In genomic region chr11:119148855-119149370, GRCh38 we compare ENCODE assay signal across 8 cellular contexts. TPM values are rescaled to one million over a fixed set of nuclear protein-coding genes. Genes with fewer than 3 reads are reported as not detected.
DNase-seq lines count a peak whose midpoint lies in the region; ATAC-seq and TF ChIP-seq lines count a peak whose summit lies in the region.

ABCG4 (plus strand) TSS chr11:119149052; CDS start chr11:119149966, 914 bp downstream.

- CTCF ChIA-PET in activated CD4-positive, alpha-beta T cell treated with anti-CD3 and anti-CD28 coated beads for 36 hours (lab: Charles Lee), result interaction anchor here (0.6 to 1.1 kb wide), 3 partner anchors 10 to 791 kb away, joined by 3 to 5 read pairs (median 4); no protein-coding TSS in a partner anchor
- CTCF ChIA-PET in naive thymus-derived CD4-positive, alpha-beta T cell (lab: Charles Lee), result no interaction called here

- DNase-seq in activated CD4-positive, alpha-beta T cell treated with anti-CD3 and anti-CD28 coated beads for 36 hours, result peak; percentile 45
- no peak for DNase-seq in activated CD4-positive, alpha-beta T cell treated with anti-CD3 and anti-CD28 coated beads for 1 hour
- DNase-seq in WERI-Rb-1 (peak; percentile 36), endothelial cell (ENCODE audit: low spot score) (peak; percentile 30), NCI-H187 (lab: John Stamatoyannopoulos, UW) (no peak), dedifferentiated amniotic fluid mesenchymal stem cell (ENCODE audit: extremely low spot score) (no peak)
- DNase-seq in naive thymus-derived CD4-positive, alpha-beta T cell, result peak in 5 of 9 donors; percentile 16 to 52 (median 25)

- intact Hi-C loops in activated CD4-positive, alpha-beta T cell treated with anti-CD3 and anti-CD28 coated beads for 36 hours (cut with DNase I, micrococcal nuclease), result loop anchor here in 1 of 2 experiments (1.0 kb wide), 1 partner anchor 28 kb away; the partner anchor contains the start of gene HINFP
- intact Hi-C loops in naive thymus-derived CD4-positive, alpha-beta T cell (cut with micrococcal nuclease), result loop anchor here (1.0 to 5.0 kb wide), 7 partner anchors 20 to 54 kb away; partner anchors contain the start of genes C2CD2L (in 1 of the 2), HINFP (in 1 of the 2) and NLRX1 (in 1 of the 2)

- no peaks in the 10 kb centered on the region for H3K9me3 ChIP-seq in WERI-Rb-1 (ENCODE audit: severe bottlenecking)
- H3K9me3 ChIP-seq in naive thymus-derived CD4-positive, alpha-beta T cell (ENCODE audit: control insufficient read depth in 2 of 3, low read length in 3 of 3), result no peaks in the 10 kb centered on the region

- peak within 1 kb of the TSS; percentile 77 for H3K27ac ChIP-seq in WERI-Rb-1
- H3K27ac ChIP-seq in naive thymus-derived CD4-positive, alpha-beta T cell (ENCODE audit: low read depth, low read length), result no peak within 1 kb of the TSS

- H3K27me3 ChIP-seq in WERI-Rb-1 (ENCODE audit: insufficient read depth, low read depth, severe bottlenecking), result no peaks in the 10 kb centered on the region
- H3K27me3 ChIP-seq in naive thymus-derived CD4-positive, alpha-beta T cell (ENCODE audit: control insufficient read depth in 2 of 2, insufficient read depth in 2 of 2, low read length in 2 of 2), result no peaks in the 10 kb centered on the region

- POLR2A ChIA-PET in activated CD4-positive, alpha-beta T cell treated with anti-CD3 and anti-CD28 coated beads for 36 hours (lab: Charles Lee), result interaction anchor here (0.6 kb wide), 1 partner anchor 48 kb away, joined by 3 read pairs; no protein-coding TSS in a partner anchor
- POLR2A ChIA-PET in naive thymus-derived CD4-positive, alpha-beta T cell (lab: Charles Lee), result interaction anchor here (0.7 to 1.5 kb wide), 5 partner anchors 20 to 55 kb away, joined by 3 to 5 read pairs (median 3); partner anchors contain the start of gene DPAGT1

- H3K4me1 ChIP-seq in naive thymus-derived CD4-positive, alpha-beta T cell (ENCODE audit: control insufficient read depth in 2 of 2, insufficient read depth in 2 of 2, low read length in 2 of 2), result peaks cover 0 to 11% of the 10 kb centered on the region in 2 donors

- H3K36me3 ChIP-seq in WERI-Rb-1, result peaks cover 10% of the 10 kb centered on the region
- H3K36me3 ChIP-seq in naive thymus-derived CD4-positive, alpha-beta T cell (ENCODE audit: control insufficient read depth in 2 of 3, insufficient read depth in 3 of 3, low read length in 3 of 3), result no peaks in the 10 kb centered on the region

- no peaks in the 10 kb centered on the region for H3K9me3 Mint-ChIP-seq in activated CD4-positive, alpha-beta T cell treated with anti-CD3 and anti-CD28 coated beads for 36 hours (ENCODE audit: low read depth)
- H3K9me3 Mint-ChIP-seq in endothelial cell (ENCODE audit: unreplicated experiment), result no peaks in the 10 kb centered on the region
- no peaks in the 10 kb centered on the region for H3K9me3 Mint-ChIP-seq in naive thymus-derived CD4-positive, alpha-beta T cell

- no peak for TF ChIP-seq CTCF in WERI-Rb-1 (IDR thresholded peaks at IDR 0.05; ENCODE audit: low read depth, low read length)
- no peak for TF ChIP-seq CTCF in endothelial cell (IDR thresholded peaks at IDR 0.05; ENCODE audit: unreplicated experiment)

- peak within 1 kb of the TSS; percentile 67 for H3K4me3 ChIP-seq in WERI-Rb-1 (ENCODE audit: low read depth, low read length)
- peak within 1 kb of the TSS; percentile 52 for H3K4me3 ChIP-seq in naive thymus-derived CD4-positive, alpha-beta T cell (ENCODE audit: low read length)

- no peaks in the 10 kb centered on the region for H3K36me3 Mint-ChIP-seq in activated CD4-positive, alpha-beta T cell treated with anti-CD3 and anti-CD28 coated beads for 36 hours (ENCODE audit: low read depth)
- H3K36me3 Mint-ChIP-seq in endothelial cell (ENCODE audit: low read depth, unreplicated experiment), result no peaks in the 10 kb centered on the region
- no peaks in the 10 kb centered on the region for H3K36me3 Mint-ChIP-seq in naive thymus-derived CD4-positive, alpha-beta T cell

- peak within 1 kb of the TSS; percentile 64 for H3K4me3 Mint-ChIP-seq in activated CD4-positive, alpha-beta T cell treated with anti-CD3 and anti-CD28 coated beads for 36 hours
- peak within 1 kb of the TSS; percentile 89 for H3K4me3 Mint-ChIP-seq in endothelial cell (ENCODE audit: unreplicated experiment)
- peak within 1 kb of the TSS; percentile 76 to 86 (median 79) for H3K4me3 Mint-ChIP-seq in naive thymus-derived CD4-positive, alpha-beta T cell

- peak; percentile 51 for ATAC-seq in activated CD4-positive, alpha-beta T cell treated with anti-CD3 and anti-CD28 coated beads for 36 hours
- ATAC-seq in naive thymus-derived CD4-positive, alpha-beta T cell, result peak; percentile 50
- ATAC-seq in GM18867 (IDR thresholded peaks at IDR 0.05; ENCODE audit: unreplicated experiment), result no peak

- peaks cover 34% of the 10 kb centered on the region for H3K27me3 Mint-ChIP-seq in activated CD4-positive, alpha-beta T cell treated with anti-CD3 and anti-CD28 coated beads for 36 hours
- peaks cover 26% of the 10 kb centered on the region for H3K27me3 Mint-ChIP-seq in endothelial cell (ENCODE audit: unreplicated experiment)
- peaks cover 25 to 70% (median 28%) of the 10 kb centered on the region in 5 donors for H3K27me3 Mint-ChIP-seq in naive thymus-derived CD4-positive, alpha-beta T cell

- H3K27ac Mint-ChIP-seq in activated CD4-positive, alpha-beta T cell treated with anti-CD3 and anti-CD28 coated beads for 36 hours, result no peak within 1 kb of the TSS
- no peak within 1 kb of the TSS for H3K27ac Mint-ChIP-seq in endothelial cell (ENCODE audit: unreplicated experiment)
- H3K27ac Mint-ChIP-seq in naive thymus-derived CD4-positive, alpha-beta T cell, result peak within 1 kb of the TSS in 1 of 9 donors; percentile 25

- H3K4me1 Mint-ChIP-seq in activated CD4-positive, alpha-beta T cell treated with anti-CD3 and anti-CD28 coated beads for 36 hours, result peaks cover 8% of the 10 kb centered on the region
- H3K4me1 Mint-ChIP-seq in endothelial cell (ENCODE audit: unreplicated experiment), result peaks cover 6% of the 10 kb centered on the region
- peaks cover 0 to 26% (median 17%) of the 10 kb centered on the region in 7 donors for H3K4me1 Mint-ChIP-seq in naive thymus-derived CD4-positive, alpha-beta T cell

RNA-seq across cellular contexts. Expression of gene ABCG4, which starts in this region (rescaled TPM):
- not detected for total RNA-seq in activated CD4-positive, alpha-beta T cell treated with anti-CD3 and anti-CD28 coated beads for 36 hours
- total RNA-seq in endothelial cell (ENCODE audit: unreplicated experiment), result 0.10 TPM
- under 1 TPM in 1 of 5 experiments, not detected in 4; 0.13 TPM for total RNA-seq in naive thymus-derived CD4-positive, alpha-beta T cell
- polyA plus RNA-seq in naive thymus-derived CD4-positive, alpha-beta T cell, result not detected

Comparison
In these comparisons a context has a peak if more than half of its experiments do, and no peak if none do; other contexts are left out.
1. Peak in DNase-seq and ATAC-seq in activated CD4-positive, alpha-beta T cell treated with anti-CD3 and anti-CD28 coated beads for 36 hours; RNA of the gene not detected or under 1 TPM.
2. Peak in DNase-seq in endothelial cell; RNA of the gene not detected or under 1 TPM.
3. Peak in DNase-seq, ATAC-seq and H3K4me3 ChIP-seq in naive thymus-derived CD4-positive, alpha-beta T cell; RNA of the gene not detected or under 1 TPM.